11 cellular contexts compared by ENCODE assay signal in the genomic region with DNA sequence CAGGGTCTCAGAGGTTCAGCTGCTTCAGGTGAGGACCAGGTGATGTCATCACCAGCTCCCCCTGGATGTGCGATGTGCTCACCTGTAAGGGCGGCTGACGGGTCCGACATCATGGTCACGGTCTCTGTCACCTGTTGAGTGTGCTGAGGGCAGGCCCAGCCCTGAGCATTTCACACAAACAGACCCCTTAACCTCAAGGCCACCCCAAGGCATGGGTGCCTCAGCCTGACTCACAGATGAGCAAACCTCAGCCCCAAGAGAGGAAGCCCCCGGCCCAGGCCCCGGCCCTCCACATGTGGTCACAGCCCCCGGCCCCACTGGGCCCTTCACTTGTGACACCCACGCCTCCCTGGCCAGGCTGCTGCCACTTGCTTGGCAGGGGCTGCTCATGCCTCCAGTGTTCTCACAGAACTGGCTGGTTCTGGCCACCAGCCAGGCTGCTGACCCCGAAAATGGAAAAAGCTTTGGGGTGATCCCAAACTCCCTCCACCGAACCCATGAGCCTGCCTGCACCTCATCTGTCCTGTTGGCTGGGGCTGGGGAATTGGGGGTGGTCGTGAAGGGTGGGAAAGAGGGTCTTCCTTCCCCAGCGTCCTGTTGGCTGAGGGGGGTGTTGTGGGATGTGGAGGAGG. TPM values are rescaled to one million over a fixed set of nuclear protein-coding genes. Genes with fewer than 3 reads are reported as not detected.
"Had no signal": no experiment of that assay in that cellular context is flagged by ENCODE, and none has a peak within 500 bp of the region (broad histone marks: within the 10 kb centered on the region; RNA-seq: fewer than 3 reads in every experiment).

No MANE protein-coding gene starts in this region.

- H3K36me3 ChIP-seq: ascending aorta, MG63, Peyer's patch, SJSA1 had no signal

- DNase-seq: NCI-H1436 treated with DMSO at 0.1 percent for 48 hours had no signal

- H3K4me1 ChIP-seq: body of pancreas, Peyer's patch, SJSA1 had no signal

- FAIRE-seq: bronchial epithelial cell had no signal

- H3K4me3 ChIP-seq: ascending aorta, body of pancreas, MG63, Peyer's patch, SJSA1 had no signal

- H3K27ac ChIP-seq: ascending aorta, body of pancreas, KMS-11, Peyer's patch, RWPE1, SJSA1 had no signal

- H3K9ac ChIP-seq: KMS-11 had no signal

- H3K27me3 ChIP-seq: ascending aorta, body of pancreas, MG63, Peyer's patch, SJSA1 had no signal

- H3K9me3 ChIP-seq: ascending aorta, body of pancreas, MG63, Peyer's patch, SJSA1 had no signal

RNA-seq across cellular contexts. Expression of gene PRR18, which starts 33.3 kb away (rescaled TPM):
- total RNA-seq: activated CD8-positive, alpha-beta memory T cell treated with anti-CD3 and anti-CD28 coated beads, Interleukin-2, amount 10 ng/mL, durations not matched to agents 7 days and 5 days; activated T-helper 1 cell treated with anti-CD3 and anti-CD28 coated beads, Interleukin-12 subunit alpha, Interleukin-12 subunit beta, Interleukin-2, Interleukin-4 antibody, amounts not matched to agents 30 ng/mL and 10 ng/mL and 1 ng/mL, durations not matched to agents 14 hours and 24 hours and 36 hours; ascending aorta; body of pancreas; Peyer's patch had no signal
